ENCODE assay signal across 9 cellular contexts in genomic region chr11:88886796-88887195, GRCh38.
DNase-seq lines count a peak whose midpoint lies in the region; ATAC-seq lines count a peak whose summit lies in the region.
"Had no signal": no experiment of that assay in that cellular context is flagged by ENCODE, and none has a peak within 500 bp of the region (broad histone marks: within the 10 kb centered on the region; RNA-seq: fewer than 3 reads in every experiment).

No MANE protein-coding gene starts in this region.

- CTCF ChIA-PET in activated CD8-positive, alpha-beta T cell treated with anti-CD3 and anti-CD28 coated beads, Interleukin-2, amount 10 ng/mL, durations not matched to agents 7 days and 5 days (lab: Charles Lee) = interaction anchor here (0.6 to 1.5 kb wide), 9 partner anchors 34 to 870 kb away, joined by 3 to 5 read pairs (median 3); no protein-coding TSS in a partner anchor

- POLR2A ChIA-PET in activated CD8-positive, alpha-beta T cell treated with anti-CD3 and anti-CD28 coated beads, Interleukin-2, amount 10 ng/mL, durations not matched to agents 7 days and 5 days (lab: Charles Lee) = no interaction called here

- no peak overlapping the region for H3K27ac Mint-ChIP-seq in activated CD8-positive, alpha-beta T cell treated with anti-CD3 and anti-CD28 coated beads, Interleukin-2, amount 10 ng/mL, durations not matched to agents 7 days and 5 days
- H3K27ac Mint-ChIP-seq: dendritic cell treated with granulocyte-macrophage colony-stimulating factor and Interleukin-4, amounts not matched to agents 40 ng/mL and 50 ng/mL, for 4 days had no signal

- DNase-seq in SKM-1 treated with dmso at 0.1 percent for 144 hours (lab: John Stamatoyannopoulos, UW; ENCODE audit: unreplicated experiment) (peak; percentile 4), SKM-1 (lab: John Stamatoyannopoulos, UW; ENCODE audit: unreplicated experiment) (no peak), NAMALWA (ENCODE audit: low spot score) (peak; percentile 59), kidney tubule cell (ENCODE audit: low spot score) (peak; percentile 14), posterior vena cava (ENCODE audit: low spot score) (no peak)
- peak; percentile 61 for DNase-seq in activated CD8-positive, alpha-beta T cell treated with anti-CD3 and anti-CD28 coated beads, Interleukin-2, amount 10 ng/mL, durations not matched to agents 7 days and 5 days

- no peaks in the 10 kb centered on the region for H3K4me1 Mint-ChIP-seq in activated CD8-positive, alpha-beta T cell treated with anti-CD3 and anti-CD28 coated beads, Interleukin-2, amount 10 ng/mL, durations not matched to agents 7 days and 5 days (ENCODE audit: low read depth)

- no peak overlapping the region for H3K4me3 Mint-ChIP-seq in activated CD8-positive, alpha-beta T cell treated with anti-CD3 and anti-CD28 coated beads, Interleukin-2, amount 10 ng/mL, durations not matched to agents 7 days and 5 days
- H3K4me3 Mint-ChIP-seq: dendritic cell treated with granulocyte-macrophage colony-stimulating factor and Interleukin-4, amounts not matched to agents 40 ng/mL and 50 ng/mL, for 4 days had no signal

- peaks cover 12% of the 10 kb centered on the region for H3K36me3 Mint-ChIP-seq in activated CD8-positive, alpha-beta T cell treated with anti-CD3 and anti-CD28 coated beads, Interleukin-2, amount 10 ng/mL, durations not matched to agents 7 days and 5 days (ENCODE audit: low read depth)

- no peaks in the 10 kb centered on the region for H3K27me3 Mint-ChIP-seq in activated CD8-positive, alpha-beta T cell treated with anti-CD3 and anti-CD28 coated beads, Interleukin-2, amount 10 ng/mL, durations not matched to agents 7 days and 5 days (ENCODE audit: low read depth)
- H3K27me3 Mint-ChIP-seq: dendritic cell treated with granulocyte-macrophage colony-stimulating factor and Interleukin-4, amounts not matched to agents 40 ng/mL and 50 ng/mL, for 4 days had no signal

- peaks cover 10% of the 10 kb centered on the region for H3K9me3 Mint-ChIP-seq in activated CD8-positive, alpha-beta T cell treated with anti-CD3 and anti-CD28 coated beads, Interleukin-2, amount 10 ng/mL, durations not matched to agents 7 days and 5 days (ENCODE audit: insufficient read depth)

- intact Hi-C loops in posterior vena cava (cut with DNase I) = no loop called here

- ATAC-seq in GM21786 (IDR thresholded peaks at IDR 0.05; ENCODE audit: unreplicated experiment) (peak; percentile 82), GM21528 (IDR thresholded peaks at IDR 0.05; ENCODE audit: low FRiP score, unreplicated experiment) (no peak)
- ATAC-seq in activated CD8-positive, alpha-beta T cell treated with anti-CD3 and anti-CD28 coated beads, Interleukin-2, amount 10 ng/mL, durations not matched to agents 7 days and 5 days = no peak

Comparison
In these comparisons a context has a peak if more than half of its experiments do, and no peak if none do; other contexts are left out.
1. DNase-seq: peak in SKM-1 treated with dmso at 0.1 percent for 144 hours (single experiment), NAMALWA (single experiment), activated CD8-positive, alpha-beta T cell treated with anti-CD3 and anti-CD28 coated beads, Interleukin-2, amount 10 ng/mL, durations not matched to agents 7 days and 5 days (single experiment) and kidney tubule cell (single experiment); none in SKM-1 (single experiment) and posterior vena cava (single experiment).